8 cellular contexts compared by ENCODE assay signal in the genomic region with DNA sequence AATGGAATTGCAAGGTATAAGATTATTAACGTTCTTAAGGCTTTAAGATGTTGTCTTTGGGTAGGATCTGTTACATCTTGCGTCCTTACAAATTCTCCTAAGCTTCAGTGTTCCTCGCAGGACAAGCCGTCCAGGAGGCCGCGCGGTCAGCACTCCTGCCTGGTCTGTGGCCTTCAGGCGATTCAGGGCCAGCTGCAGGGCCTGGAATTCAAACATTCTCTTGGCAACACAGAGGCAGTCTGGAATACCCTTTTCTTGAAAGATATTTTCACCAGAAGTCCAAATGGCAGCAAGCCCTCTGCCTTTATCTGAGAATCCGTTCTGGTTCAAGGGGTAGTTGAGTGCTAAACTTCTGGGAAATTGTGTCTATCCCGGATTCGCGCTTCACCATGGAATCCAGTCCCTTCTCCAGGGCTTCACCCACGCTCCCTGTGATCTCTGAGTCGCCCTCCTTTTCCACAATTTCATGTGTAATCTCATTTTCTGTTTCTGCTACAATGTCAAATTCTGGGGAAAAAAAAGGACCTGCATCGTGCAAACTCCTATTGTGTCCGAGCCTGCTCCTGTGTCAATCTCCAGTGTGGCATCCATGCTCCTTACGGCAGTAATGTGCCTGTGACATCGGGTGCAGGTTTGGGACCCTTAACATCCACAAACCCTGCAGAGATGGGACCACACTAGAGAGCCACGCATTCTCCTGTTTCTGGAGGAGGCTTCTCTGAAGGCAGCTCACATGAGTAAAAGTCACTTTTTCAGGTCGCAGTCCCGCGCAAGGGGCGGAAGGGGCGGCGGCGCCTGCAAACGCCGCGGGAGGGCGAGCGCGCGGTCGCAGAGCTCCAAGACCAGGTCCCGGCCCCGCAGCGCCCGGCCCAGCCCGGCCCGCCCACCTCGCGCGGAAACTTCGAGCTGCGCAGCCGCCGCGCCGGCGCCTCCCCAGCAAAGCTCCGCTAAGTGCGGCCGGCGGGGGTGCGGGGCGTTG. TPM values are rescaled to one million over a fixed set of nuclear protein-coding genes. Genes with fewer than 3 reads are reported as not detected.
DNase-seq lines count a peak whose midpoint lies in the region; ATAC-seq and TF ChIP-seq lines count a peak whose summit lies in the region.

No MANE protein-coding gene starts in this region.

- no peak for TF ChIP-seq POLR2A in stomach (IDR thresholded peaks at IDR 0.05)

- H3K9me3 ChIP-seq in BLaER1 = peaks cover 32% of the 10 kb centered on the region
- no peaks in the 10 kb centered on the region for H3K9me3 ChIP-seq in duodenal mucosa (ENCODE audit: control insufficient read depth in 1 of 2, low read length in 2 of 2)
- H3K9me3 ChIP-seq in mononuclear cell (ENCODE audit: low read depth, low read length) = no peaks in the 10 kb centered on the region
- no peaks in the 10 kb centered on the region for H3K9me3 ChIP-seq in stomach

- H3K27me3 ChIP-seq in BLaER1 (peaks cover 29% of the 10 kb centered on the region), GM23338 (ENCODE audit: insufficient read depth) (peaks cover 15% of the 10 kb centered on the region), duodenal mucosa (ENCODE audit: control insufficient read depth in 1 of 2, insufficient read depth in 2 of 2, low read length in 2 of 2) (peaks cover 3 to 4% of the 10 kb centered on the region in 2 donors), mononuclear cell (ENCODE audit: insufficient read depth, low read length) (no peaks in the 10 kb centered on the region), stomach (peaks cover 0 to 16% (median 0%) of the 10 kb centered on the region in 3 donors)

- peak in 1 of 2 experiments; percentile 20; a peak in 1 of 4 replicates for TF ChIP-seq CTCF in GM23338 (conservative IDR thresholded peaks at IDR 0.05; ENCODE audit: low read depth in 2 of 2)
- TF ChIP-seq CTCF in VCaP (conservative IDR thresholded peaks at IDR 0.05) = peak; percentile 68
- TF ChIP-seq CTCF in stomach (IDR thresholded peaks at IDR 0.05) = peak in 2 of 7 experiments; percentile 12

- intact Hi-C loops in stomach (cut with DNase I; ENCODE audit: low total_unique reads) = no loop called here

- H3K4me1 Mint-ChIP-seq in GM23338 = peaks cover 13% of the 10 kb centered on the region

- peaks cover 8% of the 10 kb centered on the region for H3K9me3 Mint-ChIP-seq in GM23338

- no peaks in the 10 kb centered on the region for H3F3A ChIP-seq in GM23338 (replicated peaks; ENCODE audit: low read depth)

- peaks cover 2% of the 10 kb centered on the region; the same call in 1 of the 3 replicates for H3K36me3 Mint-ChIP-seq in GM23338 (ENCODE audit: low read depth)

- peak; percentile 80 for DNase-seq in GM23338 (ENCODE audit: low spot score)
- peak; percentile 56 for DNase-seq in stomach

- H3K4me1 ChIP-seq in BLaER1 = peaks cover 30% of the 10 kb centered on the region
- peaks cover 10% of the 10 kb centered on the region for H3K4me1 ChIP-seq in GM23338 (ENCODE audit: insufficient read depth)
- H3K4me1 ChIP-seq in duodenal mucosa (ENCODE audit: control insufficient read depth in 1 of 2, insufficient read depth in 2 of 2, low read length in 2 of 2) = peaks cover 4 to 9% of the 10 kb centered on the region in 2 donors
- H3K4me1 ChIP-seq in mononuclear cell (ENCODE audit: insufficient read depth, low read length) = peaks cover 42% of the 10 kb centered on the region
- peaks cover 0 to 12% (median 9%) of the 10 kb centered on the region in 4 donors for H3K4me1 ChIP-seq in stomach

- H3K27me3 Mint-ChIP-seq in GM23338 (ENCODE audit: insufficient read depth, low read depth, poor library complexity) = peaks cover 20% of the 10 kb centered on the region

- H2AFZ ChIP-seq in GM23338 = peak overlapping the region; percentile 100

- H3K27ac ChIP-seq in BLaER1 (no peak overlapping the region), GM23338 (ENCODE audit: low read depth) (no peak overlapping the region), VCaP (no peak overlapping the region; the same call in 1 of the 2 replicates), duodenal mucosa (ENCODE audit: low read depth, low read length) (no peak overlapping the region), stomach (no peak overlapping the region)

- H3K9ac ChIP-seq in BLaER1 (no peak overlapping the region), duodenal mucosa (ENCODE audit: low read depth in 1 of 2, low read length in 2 of 2) (peak overlapping the region in 1 of 2 donors; percentile 26)

- H3K27ac Mint-ChIP-seq in GM23338 = no peak overlapping the region

- no peaks in the 10 kb centered on the region for H3K36me3 ChIP-seq in BLaER1
- H3K36me3 ChIP-seq in GM23338 (ENCODE audit: insufficient read depth) = no peaks in the 10 kb centered on the region
- no peaks in the 10 kb centered on the region for H3K36me3 ChIP-seq in duodenal mucosa (ENCODE audit: control insufficient read depth in 1 of 2, insufficient read depth in 2 of 2, low read length in 2 of 2)
- H3K36me3 ChIP-seq in stomach = no peaks in the 10 kb centered on the region

- peak overlapping the region; percentile 52 for H3K4me3 ChIP-seq in BLaER1
- peak overlapping the region; percentile 60 for H3K4me3 ChIP-seq in GM23338
- H3K4me3 ChIP-seq in duodenal mucosa (ENCODE audit: low read depth in 1 of 2, low read length in 2 of 2) = peak overlapping the region; percentile 53 to 65
- peak overlapping the region; percentile 24 for H3K4me3 ChIP-seq in mononuclear cell (ENCODE audit: low read length)
- H3K4me3 ChIP-seq in stomach = peak overlapping the region; percentile 22 to 40 (median 28)

- H3K9me2 ChIP-seq in GM23338 (ENCODE audit: insufficient read depth) = peaks cover 24% of the 10 kb centered on the region

- 20 to 26% (median 23%) methylated on average over 47 to 56 of the region's 56 CpGs for WGBS in stomach, 5 donors

- peak overlapping the region; percentile 67 for H3K4me3 Mint-ChIP-seq in GM23338

- no peak for TF ChIP-seq EP300 in stomach (IDR thresholded peaks at IDR 0.05)

- H4K20me1 ChIP-seq in BLaER1 (no peaks in the 10 kb centered on the region), GM23338 (replicated peaks; ENCODE audit: insufficient read depth) (no peaks in the 10 kb centered on the region)

- ATAC-seq in GM23338 (peak; percentile 95), GM19463 (IDR thresholded peaks at IDR 0.05; ENCODE audit: unreplicated experiment) (no peak), GM21360 (IDR thresholded peaks at IDR 0.05; ENCODE audit: unreplicated experiment) (no peak)

- no peaks in the 10 kb centered on the region for H3K79me2 ChIP-seq in GM23338 (replicated peaks; ENCODE audit: insufficient read depth)

- H3K4me2 ChIP-seq in BLaER1 = peak overlapping the region; percentile 67
- peak overlapping the region; percentile 96 for H3K4me2 ChIP-seq in GM23338

TF ChIP-seq in GM23338, 12 proteins besides CTCF, POLR2A, EP300 and RAD21 (continues in another document):
- no peak for TF ChIP-seq POLR2AphosphoS5 (IDR thresholded peaks at IDR 0.05; ENCODE audit: low read depth)
- TF ChIP-seq EZH2 (IDR thresholded peaks at IDR 0.05; ENCODE audit: low read depth, unreplicated experiment) = no peak
- TF ChIP-seq JUNB (IDR thresholded peaks at IDR 0.05; ENCODE audit: unreplicated experiment) = no peak
- TF ChIP-seq CREB1 (CRISPR knock-in tag; IDR thresholded peaks at IDR 0.05; ENCODE audit: low read depth) = no peak
- TF ChIP-seq, protein P1, sequence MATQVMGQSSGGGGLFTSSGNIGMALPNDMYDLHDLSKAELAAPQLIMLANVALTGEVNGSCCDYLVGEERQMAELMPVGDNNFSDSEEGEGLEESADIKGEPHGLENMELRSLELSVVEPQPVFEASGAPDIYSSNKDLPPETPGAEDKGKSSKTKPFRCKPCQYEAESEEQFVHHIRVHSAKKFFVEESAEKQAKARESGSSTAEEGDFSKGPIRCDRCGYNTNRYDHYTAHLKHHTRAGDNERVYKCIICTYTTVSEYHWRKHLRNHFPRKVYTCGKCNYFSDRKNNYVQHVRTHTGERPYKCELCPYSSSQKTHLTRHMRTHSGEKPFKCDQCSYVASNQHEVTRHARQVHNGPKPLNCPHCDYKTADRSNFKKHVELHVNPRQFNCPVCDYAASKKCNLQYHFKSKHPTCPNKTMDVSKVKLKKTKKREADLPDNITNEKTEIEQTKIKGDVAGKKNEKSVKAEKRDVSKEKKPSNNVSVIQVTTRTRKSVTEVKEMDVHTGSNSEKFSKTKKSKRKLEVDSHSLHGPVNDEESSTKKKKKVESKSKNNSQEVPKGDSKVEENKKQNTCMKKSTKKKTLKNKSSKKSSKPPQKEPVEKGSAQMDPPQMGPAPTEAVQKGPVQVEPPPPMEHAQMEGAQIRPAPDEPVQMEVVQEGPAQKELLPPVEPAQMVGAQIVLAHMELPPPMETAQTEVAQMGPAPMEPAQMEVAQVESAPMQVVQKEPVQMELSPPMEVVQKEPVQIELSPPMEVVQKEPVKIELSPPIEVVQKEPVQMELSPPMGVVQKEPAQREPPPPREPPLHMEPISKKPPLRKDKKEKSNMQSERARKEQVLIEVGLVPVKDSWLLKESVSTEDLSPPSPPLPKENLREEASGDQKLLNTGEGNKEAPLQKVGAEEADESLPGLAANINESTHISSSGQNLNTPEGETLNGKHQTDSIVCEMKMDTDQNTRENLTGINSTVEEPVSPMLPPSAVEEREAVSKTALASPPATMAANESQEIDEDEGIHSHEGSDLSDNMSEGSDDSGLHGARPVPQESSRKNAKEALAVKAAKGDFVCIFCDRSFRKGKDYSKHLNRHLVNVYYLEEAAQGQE (IDR thresholded peaks at IDR 0.05; ENCODE audit: unreplicated experiment) = no peak

RNA-seq across cellular contexts. Expression of a gene that starts 25.3 kb away (rescaled TPM):
- total RNA-seq in GM23338 (2014; rRNA removed; shearing (Covaris generic)) = 78.3 and 78.8 TPM in 2 replicates
- polyA plus RNA-seq in GM23338 (2016; fragmentation: Nextera tagmentation; extraction: Ambion mirVana) (20.1 and 23.0 TPM in 2 replicates), stomach (1 to 10 TPM in 2 of 3 donors, under 1 TPM in 1; 0.76 to 2.0 (median 1.8) TPM)
- total RNA-seq in mononuclear cell (216 TPM), stomach (100 to 1,000 TPM in 1 of 5 donors, 10 to 100 TPM in 4; 17.2 to 161 (median 25.9) TPM)
